ENCODE assay signal across 28 cellular contexts in genomic region chr2:234014462-234014861, GRCh38. TPM values are rescaled to one million over a fixed set of nuclear protein-coding genes. Genes with fewer than 3 reads are reported as not detected.
"Had no signal": no experiment of that assay in that cellular context is flagged by ENCODE, and none has a peak within 500 bp of the region (broad histone marks: within the 10 kb centered on the region; RNA-seq: fewer than 3 reads in every experiment).

No MANE protein-coding gene starts in this region.

- H3K4me1 ChIP-seq: esophagus muscularis mucosa, esophagus squamous epithelium, foreskin keratinocyte, gastrocnemius medialis, gastroesophageal sphincter, heart left ventricle, heart right ventricle had no signal

- H2AFZ ChIP-seq: hepatocyte had no signal

- H3K27me3 ChIP-seq: esophagus squamous epithelium, foreskin keratinocyte, gastrocnemius medialis, hepatocyte had no signal

- H3K9me3 ChIP-seq: esophagus squamous epithelium, gastrocnemius medialis had no signal

- H3K4me3 ChIP-seq: coronary artery, dorsolateral prefrontal cortex, esophagus muscularis mucosa, esophagus squamous epithelium, gastrocnemius medialis, gastroesophageal sphincter, heart left ventricle, heart right ventricle, hepatocyte had no signal

- H3K79me2 ChIP-seq: hepatocyte had no signal

- DNase-seq: cortex of kidney; dermis blood vessel endothelial cell; dorsolateral prefrontal cortex; effector CD4-positive, alpha-beta T cell; effector CD8-positive, alpha-beta T cell; effector memory CD4-positive, alpha-beta T cell; effector memory CD8-positive, alpha-beta T cell; endodermal cell; erythroblast; esophagus squamous epithelium; foreskin fibroblast; foreskin keratinocyte; foreskin melanocyte; gastrocnemius medialis; glutamatergic neuron; head of caudate nucleus; heart left ventricle; heart right ventricle; hippocampal formation had no signal

- H3K36me3 ChIP-seq: esophagus muscularis mucosa, esophagus squamous epithelium, gastrocnemius medialis, gastroesophageal sphincter, heart left ventricle, heart right ventricle had no signal

- H3K4me2 ChIP-seq: hepatocyte had no signal

- ATAC-seq: effector memory CD8-positive, alpha-beta T cell; esophagus mucosa; foreskin keratinocyte; gastrocnemius medialis; gastroesophageal sphincter; heart left ventricle; heart right ventricle had no signal

- H3K27ac ChIP-seq: coronary artery, dorsolateral prefrontal cortex, epithelial cell of prostate, esophagus muscularis mucosa, esophagus squamous epithelium, foreskin keratinocyte, gastrocnemius medialis, gastroesophageal sphincter, heart left ventricle, heart right ventricle, hepatocyte had no signal

RNA-seq across cellular contexts. Expression of gene SPP2, which starts 36.0 kb away (rescaled TPM):
- polyA plus RNA-seq: endothelial cell of umbilical vein, esophagus, fibroblast of lung, foreskin keratinocyte, heart left ventricle, heart right ventricle had no signal
